In genomic region chr20:7776148-7776547, GRCh38 we compare ENCODE assay signal across 31 cellular contexts.
"Had no signal": no experiment of that assay in that cellular context is flagged by ENCODE, and none has a peak within 500 bp of the region (broad histone marks: within the 10 kb centered on the region; RNA-seq: fewer than 3 reads in every experiment).

No MANE protein-coding gene starts in this region.

- H3K27me3 ChIP-seq: adrenal gland, body of pancreas, brain microvascular endothelial cell, breast epithelium had no signal

- H3K4me3 ChIP-seq: adrenal gland, body of pancreas, breast epithelium had no signal

- H3K4me1 ChIP-seq: adrenal gland, body of pancreas, breast epithelium had no signal

- DNase-seq: activated B cell treated with CpG ODN at 0.5 μM for 24 hours; activated CD4-positive, alpha-beta memory T cell treated with anti-CD3 and anti-CD28 coated beads for 36 hours; activated CD4-positive, alpha-beta T cell treated with anti-CD3 and anti-CD28 coated beads for 4 hours; activated CD4-positive, alpha-beta T cell treated with anti-CD3 and anti-CD28 coated beads, Interleukin-2, amount 10 ng/mL, durations not matched to agents 24 days and 14 days; activated CD4-positive, alpha-beta T cell treated with anti-CD3 and anti-CD28 coated beads, Interleukin-2, amount 50 U/mL, for 1 hour; activated CD4-positive, alpha-beta T cell treated with anti-CD3 and anti-CD28 coated beads, Interleukin-2, amount 50 U/mL, for 4 hours; activated CD4-positive, CD25-positive, alpha-beta regulatory T cell treated with anti-CD3 and anti-CD28 coated beads, Interleukin-2, amount 50 U/mL, for 72 hours; activated CD8-positive, alpha-beta memory T cell treated with anti-CD3 and anti-CD28 coated beads, Interleukin-2, amount 50 U/mL, for 4 hours; activated CD8-positive, alpha-beta T cell treated with anti-CD3 and anti-CD28 coated beads for 36 hours; activated effector memory CD4-positive, alpha-beta T cell treated with anti-CD3 and anti-CD28 coated beads, Interleukin-2, amount 50 U/mL, for 16 hours; activated gamma-delta T cell treated with Interleukin-2 at 50 U/mL for 16 hours; activated naive CD4-positive, alpha-beta T cell; activated naive CD4-positive, alpha-beta T cell treated with anti-CD3 and anti-CD28 coated beads for 36 hours; activated naive CD4-positive, alpha-beta T cell treated with anti-CD3 and anti-CD28 coated beads, Interleukin-2, amount 50 U/mL, for 16 hours; activated naive CD8-positive, alpha-beta T cell treated with anti-CD3 and anti-CD28 coated beads for 36 hours; activated T-cell treated with anti-CD3 and anti-CD28 coated beads for 4 hours; activated T-cell treated with anti-CD3 and anti-CD28 coated beads, Interleukin-2, amount 50 U/mL, for 1 hour; activated T-cell treated with anti-CD3 and anti-CD28 coated beads, Interleukin-2, amount 50 U/mL, for 4 hours; activated T-cell treated with anti-CD3 and anti-CD28 coated beads, Interleukin-2, amount 50 U/mL, for 72 hours; adrenal gland; amniotic stem cell; aorta; body of pancreas; brain microvascular endothelial cell; cerebellar nuclear complex; T-helper 2 cell; T-helper 9 cell had no signal

- ATAC-seq: activated CD8-positive, alpha-beta T cell treated with anti-CD3 and anti-CD28 coated beads for 36 hours; activated naive CD4-positive, alpha-beta T cell treated with anti-CD3 and anti-CD28 coated beads, Interleukin-2, amount 50 U/mL, for 72 hours; activated T-cell treated with anti-CD3 and anti-CD28 coated beads, Interleukin-2, amount 50 U/mL, for 4 hours; activated T-cell treated with anti-CD3 and anti-CD28 coated beads, Interleukin-2, amount 50 U/mL, for 72 hours; activated T-helper 17 cell treated with anti-CD3 and anti-CD28 coated beads, Interleukin-2, amount 50 U/mL, for 72 hours; body of pancreas had no signal

- H3K27ac ChIP-seq: adrenal gland, body of pancreas, brain microvascular endothelial cell, breast epithelium, VCaP had no signal

- H3K9me3 ChIP-seq: adrenal gland, body of pancreas had no signal

- H3K36me3 ChIP-seq: adrenal gland, brain microvascular endothelial cell, breast epithelium had no signal
